Comparison of ENCODE assay signal across 10 cellular contexts in the genomic region with DNA sequence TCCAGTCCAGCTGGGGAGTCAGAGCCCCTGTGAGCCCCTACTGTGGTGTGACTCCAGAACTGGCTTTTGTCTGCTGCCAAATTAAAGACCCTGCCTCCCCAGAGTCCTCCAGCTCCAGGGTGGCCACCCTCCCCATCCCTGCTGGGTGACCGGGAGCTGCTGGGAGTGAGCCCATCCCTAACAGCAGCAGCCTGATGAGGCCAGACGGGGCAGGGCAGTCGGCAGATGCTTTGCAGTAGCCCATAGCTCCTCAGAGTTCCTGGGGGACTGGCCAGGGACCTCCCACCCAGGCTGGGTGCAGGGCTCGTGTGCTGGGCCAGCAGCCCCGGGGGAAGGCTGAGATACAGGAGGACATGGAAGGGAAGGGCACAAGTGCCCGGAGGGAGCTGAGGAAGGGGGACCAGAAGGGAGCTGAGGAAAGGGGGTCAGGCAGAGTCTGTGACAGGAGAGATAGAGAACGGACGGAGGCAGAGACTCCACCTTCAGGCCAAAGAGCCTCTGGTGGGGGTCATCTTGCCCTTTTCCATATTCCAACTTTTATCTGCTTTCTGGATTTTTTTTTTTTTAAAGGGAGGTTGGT. TPM values are rescaled to one million over a fixed set of nuclear protein-coding genes. Genes with fewer than 3 reads are reported as not detected.
A peak's percentile ranks its signal among the peaks of the same experiment; 100 is the strongest.
DNase-seq lines count a peak whose midpoint lies in the region; ATAC-seq, FAIRE-seq and TF ChIP-seq lines count a peak whose summit lies in the region.
"Had no signal": no experiment of that assay in that cellular context is flagged by ENCODE, and none has a peak within 500 bp of the region (broad histone marks: within the 10 kb centered on the region; RNA-seq: fewer than 3 reads in every experiment).

No MANE protein-coding gene starts in this region.

- H3K9me2 ChIP-seq in GM23248 (ENCODE audit: insufficient read depth) = no peaks in the 10 kb centered on the region

- no peak for FAIRE-seq in small intestine (lab: Jason Lieb, UNC)
- FAIRE-seq: urothelium cell line had no signal

- no peaks in the 10 kb centered on the region for H4K20me1 ChIP-seq in GM23248 (ENCODE audit: insufficient read depth)

- H3K27me3 ChIP-seq in GM23248 (replicated peaks; ENCODE audit: insufficient read depth) (no peaks in the 10 kb centered on the region), iPS-18a (ENCODE audit: control insufficient read depth, insufficient read depth, low read length) (peaks cover 31% of the 10 kb centered on the region), small intestine (ENCODE audit: control insufficient read depth in 2 of 2, insufficient read depth in 2 of 2, low read length in 2 of 2) (no peaks in the 10 kb centered on the region), HAP-1 (ENCODE audit: low read depth) (no peaks in the 10 kb centered on the region)

- H3K4me1 ChIP-seq in GM23248 (ENCODE audit: insufficient read depth) (peaks cover 15% of the 10 kb centered on the region), iPS-18a (ENCODE audit: control insufficient read depth, low read depth, low read length) (peaks cover 21% of the 10 kb centered on the region), small intestine (ENCODE audit: control insufficient read depth in 2 of 2, insufficient read depth in 1 of 2, low read depth in 1 of 2, low read length in 1 of 2) (peaks cover 0 to 6% of the 10 kb centered on the region in 2 donors), HAP-1 (no peaks in the 10 kb centered on the region)

- peak overlapping the region; percentile 63 for H3K4me3 Mint-ChIP-seq in WTC11
- H3K4me3 Mint-ChIP-seq: activated naive CD4-positive, alpha-beta T cell treated with anti-CD3 and anti-CD28 coated beads, Interleukin-2, amount 10 ng/mL, durations not matched to agents 7 days and 5 days had no signal

- H3K9me3 ChIP-seq in GM23248 (ENCODE audit: low read depth) (no peaks in the 10 kb centered on the region), iPS-18a (ENCODE audit: control insufficient read depth, low read depth, low read length) (no peaks in the 10 kb centered on the region), small intestine (ENCODE audit: control insufficient read depth, low read depth) (no peaks in the 10 kb centered on the region), HAP-1 (no peaks in the 10 kb centered on the region)

- H3K4me3 ChIP-seq in GM23248 (peak overlapping the region; percentile 68), iPS-18a (ENCODE audit: low read length) (peak overlapping the region; percentile 64), small intestine (ENCODE audit: low read depth in 1 of 2, low read length in 2 of 2) (no peak overlapping the region), HAP-1 (no peak overlapping the region)

- H3K36me3 ChIP-seq in GM23248 (ENCODE audit: low read depth) (no peaks in the 10 kb centered on the region), iPS-18a (ENCODE audit: control insufficient read depth, low read depth, low read length) (no peaks in the 10 kb centered on the region), small intestine (ENCODE audit: control insufficient read depth in 2 of 2, insufficient read depth in 2 of 2, low read length in 2 of 2) (no peaks in the 10 kb centered on the region), HAP-1 (replicated peaks) (no peaks in the 10 kb centered on the region)

- H3K27ac ChIP-seq in GM23248 (no peak overlapping the region), iPS-18a (ENCODE audit: low read length) (no peak overlapping the region), small intestine (ENCODE audit: low read depth in 1 of 2, low read length in 1 of 2) (peak overlapping the region; percentile 9 to 86)

- peak overlapping the region; percentile 73 for H3K9ac ChIP-seq in GM23248
- H3K9ac ChIP-seq in iPS-18a (ENCODE audit: low read length) = no peak overlapping the region

- CTCF ChIA-PET in WTC11 (lab: Charles Lee) = interaction anchor here (0.7 to 14.8 kb wide), 7 partner anchors 12 to 231 kb away, joined by 3 to 207 read pairs (median 18); a partner anchor contains a TSS

- no peak overlapping the region for H2AFZ ChIP-seq in GM23248

- WGBS in GM23248 (ENCODE audit: low coverage in 1 of 2, low lambda C conversion rate in 2 of 2, missing lambda C conversion rate in 2 of 2), 2 experiments = 65 to 70% methylated on average over 8 of the region's 8 CpGs
- 54 to 68% (median 58%) methylated on average over 8 of the region's 8 CpGs for WGBS in small intestine, 3 donors

- H3K27ac Mint-ChIP-seq in WTC11 = no peak overlapping the region
- H3K27ac Mint-ChIP-seq: activated naive CD4-positive, alpha-beta T cell treated with anti-CD3 and anti-CD28 coated beads, Interleukin-2, amount 10 ng/mL, durations not matched to agents 7 days and 5 days had no signal

- H3K27me3 Mint-ChIP-seq in WTC11 (ENCODE audit: low read depth) = peaks cover 40% of the 10 kb centered on the region

- DNase-seq in GM23248 (no peak), WTC11 (ENCODE audit: low spot score) (no peak), small intestine (no peak), HAP-1 (ENCODE audit: low spot score in 2 of 2) (no peak), GM03348 (ENCODE audit: low spot score) (no peak)
- DNase-seq: activated naive CD4-positive, alpha-beta T cell treated with anti-CD3 and anti-CD28 coated beads, Interleukin-2, amount 10 ng/mL, durations not matched to agents 7 days and 5 days; T1000 had no signal

- no peaks in the 10 kb centered on the region for H3K79me2 ChIP-seq in GM23248 (ENCODE audit: insufficient read depth)

- in situ Hi-C loops in GM23248 (cut with MboI) = no loop called here
- in situ Hi-C loops in HAP-1 (cut with MboI; ENCODE audit: low sequenced_read_pairs) = no loop called here

- H3K4me2 ChIP-seq in GM23248 (ENCODE audit: unreplicated experiment) = peak overlapping the region; percentile 92

- ATAC-seq in WTC11 (peak; percentile 3; the same call in 1 of the 2 replicates), HG02623 (IDR thresholded peaks at IDR 0.05; ENCODE audit: unreplicated experiment) (no peak)

- H3F3A ChIP-seq in GM23248 (ENCODE audit: insufficient read depth) = peaks cover 7% of the 10 kb centered on the region

- POLR2A ChIA-PET in WTC11 (lab: Charles Lee) = interaction anchor here (0.7 to 3.8 kb wide), 4 partner anchors 12 to 38 kb away, joined by 3 to 21 read pairs (median 3); no protein-coding TSS in a partner anchor

- no peaks in the 10 kb centered on the region for H3K36me3 Mint-ChIP-seq in WTC11
- H3K36me3 Mint-ChIP-seq: activated naive CD4-positive, alpha-beta T cell treated with anti-CD3 and anti-CD28 coated beads, Interleukin-2, amount 10 ng/mL, durations not matched to agents 7 days and 5 days had no signal

- TF ChIP-seq CTCF in WTC11 (IDR thresholded peaks at IDR 0.05) = no peak

- H3K4me1 Mint-ChIP-seq in WTC11 = peaks cover 50% of the 10 kb centered on the region

- H3K9me3 Mint-ChIP-seq in WTC11 = no peaks in the 10 kb centered on the region
- H3K9me3 Mint-ChIP-seq: activated naive CD4-positive, alpha-beta T cell treated with anti-CD3 and anti-CD28 coated beads, Interleukin-2, amount 10 ng/mL, durations not matched to agents 7 days and 5 days had no signal

TF ChIP-seq in WTC11, 78 proteins besides CTCF, POLR2A, EP300 and RAD21:
- TF ChIP-seq NR3C1 (CRISPR knock-in tag; conservative IDR thresholded peaks at IDR 0.05; ENCODE audit: low read depth) = no peak
- TF ChIP-seq KAT7 (CRISPR knock-in tag; IDR thresholded peaks at IDR 0.05; ENCODE audit: borderline replicate concordance) = 0 out of 2 replicates have a peak, but pooled peaks have one; percentile 52
- TF ChIP-seq ZNF121 (CRISPR knock-in tag; IDR thresholded peaks at IDR 0.05) = peak; percentile 94
- TF ChIP-seq, protein P1, sequence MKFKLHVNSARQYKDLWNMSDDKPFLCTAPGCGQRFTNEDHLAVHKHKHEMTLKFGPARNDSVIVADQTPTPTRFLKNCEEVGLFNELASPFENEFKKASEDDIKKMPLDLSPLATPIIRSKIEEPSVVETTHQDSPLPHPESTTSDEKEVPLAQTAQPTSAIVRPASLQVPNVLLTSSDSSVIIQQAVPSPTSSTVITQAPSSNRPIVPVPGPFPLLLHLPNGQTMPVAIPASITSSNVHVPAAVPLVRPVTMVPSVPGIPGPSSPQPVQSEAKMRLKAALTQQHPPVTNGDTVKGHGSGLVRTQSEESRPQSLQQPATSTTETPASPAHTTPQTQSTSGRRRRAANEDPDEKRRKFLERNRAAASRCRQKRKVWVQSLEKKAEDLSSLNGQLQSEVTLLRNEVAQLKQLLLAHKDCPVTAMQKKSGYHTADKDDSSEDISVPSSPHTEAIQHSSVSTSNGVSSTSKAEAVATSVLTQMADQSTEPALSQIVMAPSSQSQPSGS (CRISPR knock-in tag; IDR thresholded peaks at IDR 0.05; ENCODE audit: borderline replicate concordance, low read depth) = no peak
- TF ChIP-seq TEAD4 (CRISPR knock-in tag; IDR thresholded peaks at IDR 0.05) = no peak
- no peak for TF ChIP-seq EMX1 (CRISPR knock-in tag; IDR thresholded peaks at IDR 0.05)
- TF ChIP-seq, protein P2, sequence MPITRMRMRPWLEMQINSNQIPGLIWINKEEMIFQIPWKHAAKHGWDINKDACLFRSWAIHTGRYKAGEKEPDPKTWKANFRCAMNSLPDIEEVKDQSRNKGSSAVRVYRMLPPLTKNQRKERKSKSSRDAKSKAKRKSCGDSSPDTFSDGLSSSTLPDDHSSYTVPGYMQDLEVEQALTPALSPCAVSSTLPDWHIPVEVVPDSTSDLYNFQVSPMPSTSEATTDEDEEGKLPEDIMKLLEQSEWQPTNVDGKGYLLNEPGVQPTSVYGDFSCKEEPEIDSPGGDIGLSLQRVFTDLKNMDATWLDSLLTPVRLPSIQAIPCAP (CRISPR knock-in tag; IDR thresholded peaks at IDR 0.05) = no peak

RNA-seq across cellular contexts. Expression of a gene that starts 12.7 kb away (rescaled TPM):
- total RNA-seq in GM23248 (2014; rRNA removed; shearing (Covaris generic)) = 24.8 and 33.4 TPM in 2 replicates
- 60.5 and 61.1 TPM in 2 replicates for polyA plus RNA-seq in GM23248 (2016; fragmentation: Nextera tagmentation; extraction: Ambion mirVana)
- total RNA-seq in WTC11 (2021) = 57.9 to 65.3 TPM (median 58.1 TPM) in 3 replicates
- polyA plus RNA-seq in small intestine = 10 to 100 TPM; 15.4 to 49.8 (median 15.9) TPM

Comparison
In these comparisons a context has a peak if more than half of its experiments do, and no peak if none do; other contexts are left out.
1. H3K27ac ChIP-seq: peak in small intestine (2 of 2); none in GM23248 (single experiment) and iPS-18a (single experiment).
2. H3K4me3 ChIP-seq: peak in GM23248 (single experiment) and iPS-18a (single experiment); none in small intestine (0 of 2) and HAP-1 (single experiment).